ENCODE assay signal across 13 cellular contexts in the genomic region with DNA sequence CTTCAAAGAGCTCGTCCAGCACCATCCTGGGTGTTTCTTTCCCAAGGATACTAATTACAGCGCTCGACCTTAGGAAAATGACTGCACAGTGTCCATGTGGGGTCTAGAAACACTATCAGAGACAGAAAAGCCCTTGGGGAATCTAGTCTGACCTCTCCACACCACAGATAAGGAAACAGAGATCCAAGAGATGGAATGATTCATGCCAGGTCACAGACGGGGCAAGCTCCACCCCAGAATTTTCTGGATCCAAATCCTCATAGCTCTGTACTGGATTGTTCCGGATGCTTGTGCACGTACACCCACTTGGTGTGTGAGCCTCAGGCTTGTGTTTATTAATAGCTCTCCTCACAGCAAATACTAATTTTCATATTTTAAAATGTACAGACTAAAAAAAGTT. TPM values are rescaled to one million over a fixed set of nuclear protein-coding genes. Genes with fewer than 3 reads are reported as not detected.
A peak's percentile ranks its signal among the peaks of the same experiment; 100 is the strongest.
DNase-seq lines count a peak whose midpoint lies in the region; ATAC-seq and TF ChIP-seq lines count a peak whose summit lies in the region.
"Had no signal": no experiment of that assay in that cellular context is flagged by ENCODE, and none has a peak within 500 bp of the region (broad histone marks: within the 10 kb centered on the region; RNA-seq: fewer than 3 reads in every experiment).

No MANE protein-coding gene starts in this region.

- H2AFZ ChIP-seq in neuronal stem cell (ENCODE audit: low read length) (no peak overlapping the region), MM.1S (ENCODE audit: low read length) (no peak overlapping the region)

- H3K9ac ChIP-seq in liver (ENCODE audit: low read depth in 1 of 2, low read length in 2 of 2) (no peak overlapping the region), neuronal stem cell (ENCODE audit: low read depth, low read length, poor library complexity) (no peak overlapping the region), MM.1S (ENCODE audit: low read length) (no peak overlapping the region)

- H3K4ac ChIP-seq in neuronal stem cell (ENCODE audit: low read length) = no peak overlapping the region

- H3K79me1 ChIP-seq in neuronal stem cell (ENCODE audit: low read depth, low read length) = no peaks in the 10 kb centered on the region

- no peak overlapping the region for H2BK5ac ChIP-seq in neuronal stem cell (ENCODE audit: low read length)

- H4K8ac ChIP-seq in neuronal stem cell (ENCODE audit: low read depth, low read length) = no peak overlapping the region

- H3K9me2 ChIP-seq in MM.1S (replicated peaks; ENCODE audit: insufficient read depth, low read length) = no peaks in the 10 kb centered on the region

- H4K20me1 ChIP-seq in MM.1S (ENCODE audit: insufficient read depth, low read length) = no peaks in the 10 kb centered on the region

- TF ChIP-seq RAD21 in liver (IDR thresholded peaks at IDR 0.05) = no peak

- intact Hi-C loops in upper lobe of right lung (cut with DNase I) = no loop called here

- H3K4me2 ChIP-seq in neuronal stem cell (ENCODE audit: insufficient read depth, low read length, poor library complexity, severe bottlenecking) = no peak overlapping the region
- H3K4me2 ChIP-seq in MM.1S (ENCODE audit: low read depth, low read length) = no peak overlapping the region

- peak; percentile 34 for DNase-seq in MG63
- DNase-seq in upper lobe of right lung = no peak
- DNase-seq in neuronal stem cell (ENCODE audit: low spot score) = no peak
- DNase-seq in NCI-H187 (lab: John Stamatoyannopoulos, UW) = no peak
- no peak for DNase-seq in MM.1S
- DNase-seq: DMS153; naive B cell; NCI-H1436 treated with DMSO at 0.1 percent for 48 hours; stimulated activated naive CD8-positive, alpha-beta T cell treated with anti-CD3 and anti-CD28 coated beads, Interleukin-15, Interleukin-2, amounts not matched to agents 100 U/mL and 50 U/mL, for 24 hours; T1000 had no signal

- ATAC-seq in upper lobe of right lung = peak; percentile 13
- ATAC-seq: stimulated activated naive CD8-positive, alpha-beta T cell treated with anti-CD3 and anti-CD28 coated beads, Interleukin-15, Interleukin-2, amounts not matched to agents 100 U/mL and 50 U/mL, for 24 hours had no signal

- H2BK15ac ChIP-seq in neuronal stem cell (ENCODE audit: low read length) = no peak overlapping the region

- H3K79me2 ChIP-seq in MM.1S (ENCODE audit: low read length) = no peaks in the 10 kb centered on the region

- H3K23ac ChIP-seq in neuronal stem cell (ENCODE audit: low read depth, low read length, poor library complexity) = no peak overlapping the region

- no peaks in the 10 kb centered on the region; the same call in 1 of the 2 replicates for H3K27me3 ChIP-seq in MG63
- no peaks in the 10 kb centered on the region for H3K27me3 ChIP-seq in liver (ENCODE audit: control insufficient read depth in 4 of 4, insufficient read depth in 4 of 4, low read length in 3 of 4)
- no peaks in the 10 kb centered on the region for H3K27me3 ChIP-seq in upper lobe of right lung
- H3K27me3 ChIP-seq in neuronal stem cell (ENCODE audit: control insufficient read depth in 3 of 3, insufficient read depth in 3 of 3, low read depth in 1 of 3, low read length in 3 of 3) = no peaks in the 10 kb centered on the region
- H3K27me3 ChIP-seq in MM.1S (replicated peaks; ENCODE audit: insufficient read depth, low read length) = no peaks in the 10 kb centered on the region

- H3K4me1 ChIP-seq in liver (ENCODE audit: control insufficient read depth in 4 of 4, insufficient read depth in 4 of 4, low read length in 3 of 4) (peaks cover 25 to 72% (median 33%) of the 10 kb centered on the region in 4 donors), upper lobe of right lung (peaks cover 28% of the 10 kb centered on the region), neuronal stem cell (ENCODE audit: control insufficient read depth in 2 of 2, insufficient read depth in 1 of 2, low read depth in 1 of 2, low read length in 2 of 2) (peaks cover 0 to 5% of the 10 kb centered on the region in 2 donors), MM.1S (ENCODE audit: low read length) (no peaks in the 10 kb centered on the region)

- H3K36me3 ChIP-seq in MG63 = no peaks in the 10 kb centered on the region; the same call in 1 of the 2 replicates
- no peaks in the 10 kb centered on the region for H3K36me3 ChIP-seq in liver (ENCODE audit: control insufficient read depth in 4 of 4, insufficient read depth in 3 of 4, low read depth in 1 of 4, low read length in 3 of 4)
- no peaks in the 10 kb centered on the region for H3K36me3 ChIP-seq in upper lobe of right lung
- H3K36me3 ChIP-seq in neuronal stem cell (replicated peaks in 1 of 2; ENCODE audit: control insufficient read depth in 2 of 2, insufficient read depth in 2 of 2, low read length in 2 of 2) = no peaks in the 10 kb centered on the region
- no peaks in the 10 kb centered on the region for H3K36me3 ChIP-seq in MM.1S (replicated peaks; ENCODE audit: insufficient read depth, low read length)

- 65% methylated on average over 6 of the region's 6 CpGs for WGBS in liver
- WGBS in neuronal stem cell (ENCODE audit: extremely low coverage in 2 of 2, insufficient read length in 2 of 2, insufficient replicate concordance in 1 of 2), 2 donors = no CpG with 5 or more reads among the region's 6 CpGs

- H3K27ac ChIP-seq in cingulate gyrus (ENCODE audit: low read depth, low read length) (peak overlapping the region; percentile 32), liver (ENCODE audit: low read depth in 1 of 2, low read length in 2 of 2) (peak overlapping the region; percentile 57 to 89), upper lobe of right lung (no peak overlapping the region), neuronal stem cell (replicated peaks; ENCODE audit: low read length) (no peak overlapping the region), MM.1S (ENCODE audit: low read length) (no peak overlapping the region)
- H3K27ac ChIP-seq: HL-60 had no signal

- no peak overlapping the region for H2AK5ac ChIP-seq in neuronal stem cell (ENCODE audit: low read depth, low read length)

- H3K9me3 ChIP-seq in MG63 (no peaks in the 10 kb centered on the region), liver (ENCODE audit: control insufficient read depth in 4 of 4, low read length in 3 of 4) (no peaks in the 10 kb centered on the region), upper lobe of right lung (no peaks in the 10 kb centered on the region), neuronal stem cell (replicated peaks in 1 of 2; ENCODE audit: control insufficient read depth in 2 of 2, insufficient read depth in 1 of 2, low read depth in 1 of 2, low read length in 2 of 2) (no peaks in the 10 kb centered on the region), MM.1S (replicated peaks; ENCODE audit: insufficient read depth, low read length) (no peaks in the 10 kb centered on the region)

- TF ChIP-seq CTCF in liver (IDR thresholded peaks at IDR 0.05; ENCODE audit: low read depth, low read length, missing input control) (no peak), upper lobe of right lung (IDR thresholded peaks at IDR 0.05) (no peak), MM.1S (IDR thresholded peaks at IDR 0.05; ENCODE audit: low read length) (no peak)

- H4K91ac ChIP-seq in neuronal stem cell (ENCODE audit: low read depth, low read length, poor library complexity) = no peak overlapping the region

- no peak overlapping the region for H2BK120ac ChIP-seq in neuronal stem cell (ENCODE audit: low read depth, low read length)

- H3F3A ChIP-seq in MM.1S (ENCODE audit: insufficient read depth, low read length) = no peaks in the 10 kb centered on the region

- no peak overlapping the region for H3K14ac ChIP-seq in neuronal stem cell (ENCODE audit: low read length)

- H3K4me3 ChIP-seq in MG63 = no peak overlapping the region
- H3K4me3 ChIP-seq in liver (ENCODE audit: low read depth in 1 of 3, low read length in 3 of 3) = no peak overlapping the region
- no peak overlapping the region for H3K4me3 ChIP-seq in upper lobe of right lung
- H3K4me3 ChIP-seq in neuronal stem cell (ENCODE audit: low read length in 2 of 2) = no peak overlapping the region
- no peak overlapping the region for H3K4me3 ChIP-seq in MM.1S (ENCODE audit: low read length)

- H2BK12ac ChIP-seq in neuronal stem cell (ENCODE audit: low read length) = no peak overlapping the region

- H3K18ac ChIP-seq in neuronal stem cell (ENCODE audit: low read length) = no peak overlapping the region

TF ChIP-seq in liver, 16 proteins besides CTCF, POLR2A, EP300 and RAD21 (continues in another document):
- no peak for TF ChIP-seq SP1 (IDR thresholded peaks at IDR 0.05)
- TF ChIP-seq, protein P1, sequence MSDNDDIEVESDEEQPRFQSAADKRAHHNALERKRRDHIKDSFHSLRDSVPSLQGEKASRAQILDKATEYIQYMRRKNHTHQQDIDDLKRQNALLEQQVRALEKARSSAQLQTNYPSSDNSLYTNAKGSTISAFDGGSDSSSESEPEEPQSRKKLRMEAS (IDR thresholded peaks at IDR 0.05) = no peak
- no peak for TF ChIP-seq FOXA2 (IDR thresholded peaks at IDR 0.05)
- TF ChIP-seq HNF4G (IDR thresholded peaks at IDR 0.05) = no peak
- TF ChIP-seq, protein P2, sequence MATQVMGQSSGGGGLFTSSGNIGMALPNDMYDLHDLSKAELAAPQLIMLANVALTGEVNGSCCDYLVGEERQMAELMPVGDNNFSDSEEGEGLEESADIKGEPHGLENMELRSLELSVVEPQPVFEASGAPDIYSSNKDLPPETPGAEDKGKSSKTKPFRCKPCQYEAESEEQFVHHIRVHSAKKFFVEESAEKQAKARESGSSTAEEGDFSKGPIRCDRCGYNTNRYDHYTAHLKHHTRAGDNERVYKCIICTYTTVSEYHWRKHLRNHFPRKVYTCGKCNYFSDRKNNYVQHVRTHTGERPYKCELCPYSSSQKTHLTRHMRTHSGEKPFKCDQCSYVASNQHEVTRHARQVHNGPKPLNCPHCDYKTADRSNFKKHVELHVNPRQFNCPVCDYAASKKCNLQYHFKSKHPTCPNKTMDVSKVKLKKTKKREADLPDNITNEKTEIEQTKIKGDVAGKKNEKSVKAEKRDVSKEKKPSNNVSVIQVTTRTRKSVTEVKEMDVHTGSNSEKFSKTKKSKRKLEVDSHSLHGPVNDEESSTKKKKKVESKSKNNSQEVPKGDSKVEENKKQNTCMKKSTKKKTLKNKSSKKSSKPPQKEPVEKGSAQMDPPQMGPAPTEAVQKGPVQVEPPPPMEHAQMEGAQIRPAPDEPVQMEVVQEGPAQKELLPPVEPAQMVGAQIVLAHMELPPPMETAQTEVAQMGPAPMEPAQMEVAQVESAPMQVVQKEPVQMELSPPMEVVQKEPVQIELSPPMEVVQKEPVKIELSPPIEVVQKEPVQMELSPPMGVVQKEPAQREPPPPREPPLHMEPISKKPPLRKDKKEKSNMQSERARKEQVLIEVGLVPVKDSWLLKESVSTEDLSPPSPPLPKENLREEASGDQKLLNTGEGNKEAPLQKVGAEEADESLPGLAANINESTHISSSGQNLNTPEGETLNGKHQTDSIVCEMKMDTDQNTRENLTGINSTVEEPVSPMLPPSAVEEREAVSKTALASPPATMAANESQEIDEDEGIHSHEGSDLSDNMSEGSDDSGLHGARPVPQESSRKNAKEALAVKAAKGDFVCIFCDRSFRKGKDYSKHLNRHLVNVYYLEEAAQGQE (IDR thresholded peaks at IDR 0.05) = no peak
- no peak for TF ChIP-seq EGR1 (IDR thresholded peaks at IDR 0.05; ENCODE audit: low read depth in 2 of 2)

RNA-seq across cellular contexts. Expression of a gene that starts 11.3 kb away (rescaled TPM):
- total RNA-seq in MG63 (2014; rRNA removed; shearing (Covaris generic); ENCODE audit: low replicate concordance) = 1.7 and 2.6 TPM in 2 replicates
- 1 to 10 TPM; 5.1 to 8.9 TPM for total RNA-seq in liver
- 1 to 10 TPM; 2.4 to 7.1 TPM for polyA plus RNA-seq in liver
- total RNA-seq in upper lobe of right lung = 3.2 TPM
- polyA plus RNA-seq in neuronal stem cell (2013, experiment 1 of 2) = 0.89 TPM
- polyA plus RNA-seq in neuronal stem cell (2013, experiment 2 of 2) = 0.94 TPM

Comparison
In these comparisons a context has a peak if more than half of its experiments do, and no peak if none do; other contexts are left out.
1. H3K27ac ChIP-seq: peak in cingulate gyrus (single experiment) and liver (2 of 2); none in upper lobe of right lung (single experiment), neuronal stem cell (single experiment) and MM.1S (single experiment).